In the genomic region with DNA sequence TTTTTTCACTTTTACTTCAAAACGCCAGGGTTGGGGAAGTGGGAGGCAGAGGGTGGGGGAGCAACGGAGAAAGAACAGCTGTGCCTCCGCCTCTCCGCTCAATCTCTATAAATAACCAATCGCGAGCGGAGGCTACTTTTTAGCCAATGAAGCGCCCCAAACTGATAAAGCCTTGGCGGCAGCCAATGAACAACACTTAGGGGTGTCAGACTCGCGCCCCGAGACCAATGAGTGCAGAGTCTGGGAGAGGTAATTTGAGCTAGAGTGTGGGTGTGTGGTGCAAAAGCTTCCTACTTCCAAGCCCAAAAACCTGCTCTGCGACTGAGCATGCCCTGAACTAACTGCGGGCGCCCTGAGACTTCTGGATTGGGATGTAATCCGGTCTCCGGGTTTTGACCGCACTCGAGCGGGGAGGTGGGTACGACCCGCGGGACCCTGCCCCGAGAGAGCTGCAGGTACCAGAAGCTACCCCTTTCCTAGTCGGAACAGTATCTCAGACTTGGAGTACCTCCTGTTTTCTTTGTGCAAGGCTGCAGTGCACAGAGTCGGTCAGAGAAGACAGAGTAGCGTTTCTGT, we compare ENCODE assay signal across 8 cellular contexts. TPM values are rescaled to one million over a fixed set of nuclear protein-coding genes. Genes with fewer than 3 reads are reported as not detected.
A peak's percentile ranks its signal among the peaks of the same experiment; 100 is the strongest.
DNase-seq lines count a peak whose midpoint lies in the region; TF ChIP-seq lines count a peak whose summit lies in the region.

No MANE protein-coding gene starts in this region.

- H3K9me2 ChIP-seq in DOHH2 (replicated peaks; ENCODE audit: control insufficient read depth, low read length) (no peaks in the 10 kb centered on the region), GM23248 (ENCODE audit: insufficient read depth) (no peaks in the 10 kb centered on the region), Karpas-422 (replicated peaks; ENCODE audit: insufficient read depth, low read length) (no peaks in the 10 kb centered on the region), neural cell (ENCODE audit: insufficient read depth, low read length) (no peaks in the 10 kb centered on the region)

- H3K4me1 ChIP-seq in DOHH2 (ENCODE audit: control insufficient read depth, low read length) (peaks cover 31% of the 10 kb centered on the region), GM23248 (ENCODE audit: insufficient read depth) (peaks cover 22% of the 10 kb centered on the region), Karpas-422 (ENCODE audit: low read length) (peaks cover 22% of the 10 kb centered on the region), stomach (peaks cover 21 to 39% (median 36%) of the 10 kb centered on the region in 4 donors)

- peak overlapping the region; percentile 87 for H3K9ac ChIP-seq in GM23248
- peak overlapping the region; percentile 73 for H3K9ac ChIP-seq in Karpas-422 (ENCODE audit: low read length)
- peak overlapping the region; percentile 49 for H3K9ac ChIP-seq in neural cell (ENCODE audit: low read length)

- H3K27ac ChIP-seq in DOHH2 (ENCODE audit: low read depth, low read length) (peak overlapping the region; percentile 78), GM23248 (peak overlapping the region; percentile 91), Karpas-422 (ENCODE audit: low read length) (peak overlapping the region; percentile 68), neural cell (ENCODE audit: low read length) (peak overlapping the region; percentile 28), stomach (peak overlapping the region; percentile 87 to 99 (median 94))

- H4K20me1 ChIP-seq in DOHH2 (ENCODE audit: control insufficient read depth, insufficient read depth, low read depth, low read length) (peaks cover 22% of the 10 kb centered on the region), GM23248 (ENCODE audit: insufficient read depth) (peaks cover 8% of the 10 kb centered on the region; the same call in 1 of the 2 replicates), Karpas-422 (ENCODE audit: insufficient read depth, low read depth, low read length) (peaks cover 3% of the 10 kb centered on the region; the same call in 1 of the 2 replicates), neural cell (ENCODE audit: insufficient read depth) (no peaks in the 10 kb centered on the region)

- H2AFZ ChIP-seq in GM23248: peak overlapping the region; percentile 95
- peak overlapping the region; percentile 83; the same call in 1 of the 2 replicates for H2AFZ ChIP-seq in Karpas-422 (ENCODE audit: low read length)
- peak overlapping the region; percentile 74 for H2AFZ ChIP-seq in neural cell (ENCODE audit: low read depth, low read length)

- 0% methylated on average over 27 of the region's 27 CpGs for WGBS in GM23248 (ENCODE audit: low coverage in 1 of 2, low lambda C conversion rate in 2 of 2, missing lambda C conversion rate in 2 of 2), 2 experiments
- 0 to 1% (median 0%) methylated on average over 17 to 27 of the region's 27 CpGs for WGBS in stomach, 5 donors

- H3K27me3 ChIP-seq in DOHH2 (ENCODE audit: control insufficient read depth, low read length) (no peaks in the 10 kb centered on the region), GM23248 (replicated peaks; ENCODE audit: insufficient read depth) (no peaks in the 10 kb centered on the region), Karpas-422 (ENCODE audit: low read length) (no peaks in the 10 kb centered on the region), neural cell (ENCODE audit: insufficient read depth, low read depth, low read length) (no peaks in the 10 kb centered on the region), stomach (no peaks in the 10 kb centered on the region)

- H3K36me3 ChIP-seq in DOHH2 (ENCODE audit: control insufficient read depth, low read length) (peaks cover 29% of the 10 kb centered on the region), GM23248 (ENCODE audit: low read depth) (no peaks in the 10 kb centered on the region), Karpas-422 (ENCODE audit: insufficient read depth, low read length) (no peaks in the 10 kb centered on the region), neural cell (ENCODE audit: insufficient read depth, low read length) (no peaks in the 10 kb centered on the region), stomach (no peaks in the 10 kb centered on the region)

- H3F3A ChIP-seq in DOHH2 (ENCODE audit: control insufficient read depth, insufficient read depth) (peaks cover 7% of the 10 kb centered on the region; the same call in 1 of the 2 replicates), GM23248 (ENCODE audit: insufficient read depth) (peaks cover 11% of the 10 kb centered on the region; the same call in 1 of the 2 replicates), neural cell (ENCODE audit: insufficient read depth, low read length, poor library complexity, severe bottlenecking) (no peaks in the 10 kb centered on the region)

- TF ChIP-seq EP300 in neural cell (conservative IDR thresholded peaks at IDR 0.05; ENCODE audit: poor library complexity, severe bottlenecking): no peak
- no peak for TF ChIP-seq EP300 in stomach (IDR thresholded peaks at IDR 0.05)

- H3K9me3 ChIP-seq in DOHH2 (ENCODE audit: control insufficient read depth, insufficient read depth, low read length): no peaks in the 10 kb centered on the region
- H3K9me3 ChIP-seq in GM23248 (ENCODE audit: low read depth): no peaks in the 10 kb centered on the region
- no peaks in the 10 kb centered on the region for H3K9me3 ChIP-seq in Karpas-422 (ENCODE audit: low read length)
- H3K9me3 ChIP-seq in neural cell (ENCODE audit: low read length): no peaks in the 10 kb centered on the region
- H3K9me3 ChIP-seq in stomach: no peaks in the 10 kb centered on the region

- DNase-seq in GM23248: peak; percentile 100
- peak; percentile 95 for DNase-seq in Karpas-422
- DNase-seq in activated gamma-delta T cell treated with Interleukin-2 at 50 U/mL for 16 hours: peak; percentile 85
- DNase-seq in foreskin fibroblast: peak; percentile 99 to 100
- peak; percentile 93 for DNase-seq in stomach

- H3K79me2 ChIP-seq in DOHH2 (ENCODE audit: control insufficient read depth, low read length) (peaks cover 42% of the 10 kb centered on the region), GM23248 (ENCODE audit: insufficient read depth) (peaks cover 41% of the 10 kb centered on the region), Karpas-422 (ENCODE audit: low read length) (peaks cover 36% of the 10 kb centered on the region), neural cell (replicated peaks; ENCODE audit: insufficient read depth, low read length) (peaks cover 29% of the 10 kb centered on the region)

- TF ChIP-seq POLR2A in Raji (IDR thresholded peaks at IDR 0.05; ENCODE audit: insufficient read depth, low read depth, low read length): peak; percentile 70
- TF ChIP-seq POLR2A in stomach (IDR thresholded peaks at IDR 0.05): peak in 1 of 4 donors; percentile 49

- TF ChIP-seq CTCF in DOHH2 (IDR thresholded peaks at IDR 0.05; ENCODE audit: low read depth, low read length, poor library complexity, severe bottlenecking): no peak
- no peak for TF ChIP-seq CTCF in foreskin fibroblast (IDR thresholded peaks at IDR 0.05; ENCODE audit: low read depth, low read length)
- TF ChIP-seq CTCF in neural cell (IDR thresholded peaks at IDR 0.05; ENCODE audit: poor library complexity, severe bottlenecking): no peak
- no peak for TF ChIP-seq CTCF in stomach (IDR thresholded peaks at IDR 0.05)

- H3K4me2 ChIP-seq in DOHH2 (ENCODE audit: low read length): peak overlapping the region; percentile 88
- peak overlapping the region; percentile 95 for H3K4me2 ChIP-seq in GM23248 (ENCODE audit: unreplicated experiment)
- H3K4me2 ChIP-seq in Karpas-422 (ENCODE audit: low read depth, low read length, poor library complexity, severe bottlenecking): peak overlapping the region; percentile 80
- H3K4me2 ChIP-seq in neural cell (ENCODE audit: low read length): peak overlapping the region; percentile 90

- H3K4me3 ChIP-seq in DOHH2 (ENCODE audit: low read length) (peak overlapping the region; percentile 87), GM23248 (peak overlapping the region; percentile 97), Karpas-422 (ENCODE audit: low read length) (peak overlapping the region; percentile 85), foreskin fibroblast (ENCODE audit: low read depth in 1 of 2, low read length in 2 of 2) (peak overlapping the region; percentile 86 to 90), neural cell (ENCODE audit: low read length) (peak overlapping the region; percentile 91), stomach (peak overlapping the region; percentile 67 to 92 (median 88))

- in situ Hi-C loops in GM23248 (cut with MboI): loop anchor here (10.0 to 25.0 kb wide), 4 partner anchors 116 to 601 kb away; no protein-coding TSS in a partner anchor

- TF ChIP-seq RAD21 in neural cell (conservative IDR thresholded peaks at IDR 0.05): no peak

- intact Hi-C loops in stomach (cut with DNase I; ENCODE audit: low total_unique reads): no loop called here

TF ChIP-seq in neural cell, 6 proteins besides CTCF, POLR2A, EP300 and RAD21 (continues in another document):
- TF ChIP-seq EZH2 (IDR thresholded peaks at IDR 0.05; ENCODE audit: borderline replicate concordance, insufficient read depth, low read length, poor library complexity, severe bottlenecking): no peak
- TF ChIP-seq MXI1 (conservative IDR thresholded peaks at IDR 0.05; ENCODE audit: poor library complexity, severe bottlenecking): no peak
- no peak for TF ChIP-seq POLR2AphosphoS5 (IDR thresholded peaks at IDR 0.05)

RNA-seq across cellular contexts. Expression of a gene that starts 0.8 kb away (rescaled TPM):
- total RNA-seq in GM23248 (2014; rRNA removed; shearing (Covaris generic)): 10.9 and 12.9 TPM in 2 replicates
- polyA plus RNA-seq in GM23248 (2016; fragmentation: Nextera tagmentation; extraction: Ambion mirVana): 13.1 and 13.2 TPM in 2 replicates
- 7.1 and 7.2 TPM in 2 replicates for total RNA-seq in Karpas-422 (2014; rRNA removed; shearing (Covaris generic); ENCODE audit: low replicate concordance)
- 3.9 and 4.0 TPM in 2 replicates for polyA plus RNA-seq in neural cell
- 11.9 and 12.3 TPM in 2 replicates for polyA minus RNA-seq in neural cell
- total RNA-seq in stomach: 10 to 100 TPM in 4 of 5 donors, 1 to 10 TPM in 1; 1.2 to 30.7 (median 22.2) TPM
- polyA plus RNA-seq in stomach: 1 to 10 TPM; 4.7 to 9.9 (median 4.9) TPM

Comparison
In these comparisons a context has a peak if more than half of its experiments do, and no peak if none do; other contexts are left out.
1. Peak in every context shown above with its lines: DNase-seq, H3K4me3 ChIP-seq and H3K27ac ChIP-seq.
2. H3K27ac ChIP-seq: peak in every context shown above with its lines; median percentile 94 in stomach; 91 in GM23248; 78 in DOHH2; 68 in Karpas-422; 28 in neural cell.